Comparison of ENCODE assay signal across 19 cellular contexts in the genomic region with DNA sequence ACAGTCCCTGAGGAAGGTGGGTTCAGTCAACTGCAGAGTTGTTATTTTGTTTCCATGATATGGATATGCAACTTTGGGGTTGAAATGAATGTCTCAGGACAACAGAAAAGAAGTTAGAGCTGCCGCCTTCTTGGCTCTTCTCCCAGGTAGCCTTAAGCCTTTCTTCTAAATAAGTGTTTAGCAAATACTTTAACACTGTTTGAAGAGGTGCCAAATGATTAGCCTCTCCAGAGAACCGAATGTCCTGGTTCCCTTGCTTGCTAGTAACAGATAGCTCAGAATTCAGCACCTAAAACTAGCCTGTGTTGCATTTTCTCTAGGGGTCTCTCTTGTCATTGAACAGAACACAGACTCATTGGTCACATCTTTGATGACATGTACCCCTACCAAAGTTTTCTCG.
DNase-seq lines count a peak whose midpoint lies in the region; ATAC-seq and TF ChIP-seq lines count a peak whose summit lies in the region.
"Had no signal": no experiment of that assay in that cellular context is flagged by ENCODE, and none has a peak within 500 bp of the region (broad histone marks: within the 10 kb centered on the region; RNA-seq: fewer than 3 reads in every experiment).

No MANE protein-coding gene starts in this region.

- H3K27me3 ChIP-seq in ACC112 (ENCODE audit: insufficient read depth, low read length) = no peaks in the 10 kb centered on the region
- H3K27me3 ChIP-seq: upper lobe of left lung had no signal

- no peaks in the 10 kb centered on the region for H3K9me3 ChIP-seq in T-helper 17 cell (ENCODE audit: control insufficient read depth, low read length, poor library complexity, severe bottlenecking)
- H3K9me3 ChIP-seq: upper lobe of left lung had no signal

- H3K27me3 Mint-ChIP-seq in mesothelial cell of epicardium (ENCODE audit: low read depth) = no peaks in the 10 kb centered on the region
- no peaks in the 10 kb centered on the region for H3K27me3 Mint-ChIP-seq in T-helper 2 cell treated with Interferon-gamma antibody and Interleukin-4, amounts not matched to agents 5 μg/mL and 100 μg/mL, for 36 hours (ENCODE audit: low read depth)
- peaks cover 8% of the 10 kb centered on the region for H3K27me3 Mint-ChIP-seq in T-helper 17 cell

- no peak for TF ChIP-seq CTCF in mesothelial cell of epicardium (IDR thresholded peaks at IDR 0.05; ENCODE audit: unreplicated experiment)

- H3K79me2 ChIP-seq in ACC112 (ENCODE audit: control insufficient read depth, insufficient read depth, low read length, unreplicated experiment) = no peaks in the 10 kb centered on the region

- peaks cover 27% of the 10 kb centered on the region for H3K4me1 ChIP-seq in ACC112 (ENCODE audit: control insufficient read depth, insufficient read depth, low read length, unreplicated experiment)

- ATAC-seq in T-helper 17 cell (no peak), GM19395 (IDR thresholded peaks at IDR 0.05; ENCODE audit: unreplicated experiment) (no peak), GM18519 (IDR thresholded peaks at IDR 0.05; ENCODE audit: low FRiP score, unreplicated experiment) (no peak)
- ATAC-seq: stimulated activated effector memory CD8-positive, alpha-beta T cell treated with anti-CD3 and anti-CD28 coated beads, Interleukin-12 subunit alpha, Interleukin-12 subunit beta, amount 100 ng/mL, for 72 hours had no signal

- H3K4me3 ChIP-seq in ACC112 (ENCODE audit: low read depth, low read length) = peak overlapping the region; percentile 48; the same call in 1 of the 2 replicates
- H3K4me3 ChIP-seq: upper lobe of left lung had no signal

- H3K27ac Mint-ChIP-seq in mesothelial cell of epicardium (peak overlapping the region; percentile 8), T-helper 17 cell (no peak overlapping the region)
- no peak overlapping the region for H3K27ac Mint-ChIP-seq in T-helper 2 cell treated with Interferon-gamma antibody and Interleukin-4, amounts not matched to agents 5 μg/mL and 100 μg/mL, for 36 hours
- H3K27ac Mint-ChIP-seq: stimulated activated effector memory CD8-positive, alpha-beta T cell treated with anti-CD3 and anti-CD28 coated beads, Interleukin-12 subunit alpha, Interleukin-12 subunit beta, amount 100 ng/mL, for 72 hours had no signal

- H3K4me3 Mint-ChIP-seq in mesothelial cell of epicardium = no peak overlapping the region
- no peak overlapping the region for H3K4me3 Mint-ChIP-seq in T-helper 2 cell treated with Interferon-gamma antibody and Interleukin-4, amounts not matched to agents 5 μg/mL and 100 μg/mL, for 36 hours
- H3K4me3 Mint-ChIP-seq in T-helper 17 cell = no peak overlapping the region
- H3K4me3 Mint-ChIP-seq: stimulated activated effector memory CD8-positive, alpha-beta T cell treated with anti-CD3 and anti-CD28 coated beads, Interleukin-12 subunit alpha, Interleukin-12 subunit beta, amount 100 ng/mL, for 72 hours had no signal

- H3K36me3 Mint-ChIP-seq in mesothelial cell of epicardium = peaks cover 1% of the 10 kb centered on the region
- no peaks in the 10 kb centered on the region for H3K36me3 Mint-ChIP-seq in T-helper 2 cell treated with Interferon-gamma antibody and Interleukin-4, amounts not matched to agents 5 μg/mL and 100 μg/mL, for 36 hours (ENCODE audit: low read depth)
- H3K36me3 Mint-ChIP-seq in T-helper 17 cell (ENCODE audit: low read depth) = no peaks in the 10 kb centered on the region
- H3K36me3 Mint-ChIP-seq: stimulated activated effector memory CD8-positive, alpha-beta T cell treated with anti-CD3 and anti-CD28 coated beads, Interleukin-12 subunit alpha, Interleukin-12 subunit beta, amount 100 ng/mL, for 72 hours had no signal

- H3K9me3 Mint-ChIP-seq in mesothelial cell of epicardium = peaks cover 16% of the 10 kb centered on the region
- H3K9me3 Mint-ChIP-seq in T-helper 2 cell treated with Interferon-gamma antibody and Interleukin-4, amounts not matched to agents 5 μg/mL and 100 μg/mL, for 36 hours = no peaks in the 10 kb centered on the region
- H3K9me3 Mint-ChIP-seq: stimulated activated effector memory CD8-positive, alpha-beta T cell treated with anti-CD3 and anti-CD28 coated beads, Interleukin-12 subunit alpha, Interleukin-12 subunit beta, amount 100 ng/mL, for 72 hours had no signal

- H3K36me3 ChIP-seq in ACC112 (ENCODE audit: insufficient read depth, low read length) = no peaks in the 10 kb centered on the region
- H3K36me3 ChIP-seq: upper lobe of left lung had no signal

- H3K27ac ChIP-seq in ACC112 (ENCODE audit: low read depth, low read length) = no peak overlapping the region
- H3K27ac ChIP-seq: upper lobe of left lung had no signal

- H2AFZ ChIP-seq in ACC112 (ENCODE audit: low read length, unreplicated experiment) = peak overlapping the region; percentile 71

- H3K4me1 Mint-ChIP-seq in mesothelial cell of epicardium (peaks cover 7% of the 10 kb centered on the region), T-helper 17 cell (no peaks in the 10 kb centered on the region)
- H3K4me1 Mint-ChIP-seq in T-helper 2 cell treated with Interferon-gamma antibody and Interleukin-4, amounts not matched to agents 5 μg/mL and 100 μg/mL, for 36 hours (ENCODE audit: low read depth) = no peaks in the 10 kb centered on the region
- H3K4me1 Mint-ChIP-seq: stimulated activated effector memory CD8-positive, alpha-beta T cell treated with anti-CD3 and anti-CD28 coated beads, Interleukin-12 subunit alpha, Interleukin-12 subunit beta, amount 100 ng/mL, for 72 hours had no signal

- peak; percentile 77 for DNase-seq in M059J (ENCODE audit: low read depth)
- DNase-seq in fibroblast of peridontal ligament (ENCODE audit: extremely low read depth) = peak; percentile 45
- DNase-seq in mesothelial cell of epicardium (ENCODE audit: low spot score in 2 of 2, unreplicated experiment in 2 of 2) = no peak
- no peak for DNase-seq in T-helper 2 cell treated with Interferon-gamma antibody and Interleukin-4, amounts not matched to agents 5 μg/mL and 100 μg/mL, for 36 hours (ENCODE audit: low spot score)
- DNase-seq in T-helper 17 cell = no peak
- DNase-seq: activated CD4-positive, alpha-beta T cell treated with anti-CD3 and anti-CD28 coated beads for 4 hours; activated CD8-positive, alpha-beta memory T cell treated with anti-CD3 and anti-CD28 coated beads, Interleukin-2, amount 50 U/mL, for 4 hours; activated naive CD4-positive, alpha-beta T cell treated with Interleukin-2 at 50 U/mL for 16 hours; central memory CD4-positive, alpha-beta T cell; effector memory CD4-positive, alpha-beta T cell; GDM1; NCI-H1105; small intestine; T1000 had no signal

Comparison
In these comparisons a context has a peak if more than half of its experiments do, and no peak if none do; other contexts are left out.
1. DNase-seq: peak in M059J (single experiment) and fibroblast of peridontal ligament (single experiment); none in mesothelial cell of epicardium (0 of 2), T-helper 2 cell treated with Interferon-gamma antibody and Interleukin-4, amounts not matched to agents 5 μg/mL and 100 μg/mL, for 36 hours (single experiment) and T-helper 17 cell (0 of 3).